In the genomic region with DNA sequence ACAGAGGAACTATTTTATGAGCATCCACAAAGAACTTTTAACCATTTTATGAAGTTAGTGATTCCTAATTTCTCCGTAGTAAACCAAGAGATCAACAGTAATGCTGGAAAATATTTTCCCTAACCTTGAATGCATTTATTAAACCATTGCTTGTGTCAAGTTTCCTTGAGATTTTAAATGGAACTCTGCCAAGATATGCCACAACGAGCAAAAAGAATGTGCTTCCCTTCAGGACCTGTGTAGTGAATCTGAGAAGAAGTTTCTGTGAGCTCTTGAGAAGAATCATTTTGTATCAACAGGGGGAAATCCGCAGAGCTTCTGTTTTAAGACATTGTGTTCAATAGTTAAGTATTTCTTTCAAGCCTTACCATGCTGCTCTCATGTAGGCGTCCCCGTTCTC, we compare ENCODE assay signal across 19 cellular contexts.
A peak's percentile ranks its signal among the peaks of the same experiment; 100 is the strongest.
DNase-seq lines count a peak whose midpoint lies in the region; ATAC-seq and TF ChIP-seq lines count a peak whose summit lies in the region.
"Had no signal": no experiment of that assay in that cellular context is flagged by ENCODE, and none has a peak within 500 bp of the region (broad histone marks: within the 10 kb centered on the region; RNA-seq: fewer than 3 reads in every experiment).

No MANE protein-coding gene starts in this region.

- H3K27ac ChIP-seq in PC-3 (ENCODE audit: low read length) = no peak overlapping the region
- no peak overlapping the region for H3K27ac ChIP-seq in mammary epithelial cell (ENCODE audit: insufficient read depth, low read depth, low read length)
- H3K27ac ChIP-seq in dorsolateral prefrontal cortex = no peak overlapping the region
- H3K27ac ChIP-seq: HL-60 had no signal

- no peaks in the 10 kb centered on the region for H3K9me3 ChIP-seq in PC-3 (ENCODE audit: low read length)
- H3K9me3 ChIP-seq in mammary epithelial cell (replicated peaks; ENCODE audit: insufficient read depth, low read length) = no peaks in the 10 kb centered on the region

- POLR2A ChIA-PET in PC-3 (lab: Charles Lee; ENCODE audit: unreplicated experiment) = no interaction called here

- H2AFZ ChIP-seq in PC-3 (ENCODE audit: low read length) = no peak overlapping the region
- H2AFZ ChIP-seq in mammary epithelial cell (ENCODE audit: low read depth, low read length) = no peak overlapping the region

- H3K4me3 ChIP-seq in PC-3 (ENCODE audit: low read length) (no peak overlapping the region), mammary epithelial cell (replicated peaks in 1 of 3; ENCODE audit: insufficient read depth in 1 of 3, low read depth in 2 of 3, low read length in 3 of 3) (no peak overlapping the region), fibroblast of pulmonary artery (replicated peaks; ENCODE audit: low read depth, low read length) (no peak overlapping the region), dorsolateral prefrontal cortex (no peak overlapping the region)

- H3K27me3 ChIP-seq in PC-3 (ENCODE audit: low read length) = peaks cover 27% of the 10 kb centered on the region
- H3K27me3 ChIP-seq in mammary epithelial cell (ENCODE audit: insufficient read depth, low read length) = no peaks in the 10 kb centered on the region
- no peaks in the 10 kb centered on the region for H3K27me3 ChIP-seq in dorsolateral prefrontal cortex

- intact Hi-C loops in PC-3 (cut with micrococcal nuclease) = no loop called here
- intact Hi-C loops in mammary epithelial cell (cut with micrococcal nuclease) = no loop called here
- intact Hi-C loops in dorsolateral prefrontal cortex (cut with DNase I) = no loop called here

- H3K4me1 ChIP-seq in PC-3 (ENCODE audit: insufficient read depth, low read length) (no peaks in the 10 kb centered on the region), mammary epithelial cell (ENCODE audit: insufficient read depth, low read length) (no peaks in the 10 kb centered on the region)

- no peak overlapping the region for H3K9ac ChIP-seq in PC-3 (ENCODE audit: low read length)
- no peak overlapping the region for H3K9ac ChIP-seq in mammary epithelial cell (ENCODE audit: insufficient read depth, low read length)

- H3K9me2 ChIP-seq in PC-3 (replicated peaks; ENCODE audit: low read length) = no peaks in the 10 kb centered on the region

- WGBS in mammary epithelial cell (ENCODE audit: low coverage, missing lambda C conversion rate) = 20% methylated on average over 5 of the region's 5 CpGs

- dilution Hi-C loops in mammary epithelial cell (cut with HindIII; ENCODE audit: low sequenced_read_pairs) = no loop called here

- no peaks in the 10 kb centered on the region for H3F3A ChIP-seq in PC-3 (ENCODE audit: low read length, unreplicated experiment)

- DNase-seq in PC-3 = peak; percentile 18
- peak; percentile 31 for DNase-seq in mammary epithelial cell
- DNase-seq in fibroblast of pulmonary artery (ENCODE audit: low read depth) = peak; percentile 26
- peak; percentile 57 for DNase-seq in renal cortical epithelial cell (ENCODE audit: low read depth)
- no peak for DNase-seq in dorsolateral prefrontal cortex
- DNase-seq in NCI-H526 treated with DMSO at 0.1 percent for 48 hours (lab: John Stamatoyannopoulos, UW) = no peak
- DNase-seq in OCI-M1 (lab: John Stamatoyannopoulos, UW) = no peak
- DNase-seq: ACHN; C1 segment of cervical spinal cord; CD8-positive, alpha-beta memory T cell; HFFc6; IMR-90; Kasumi-1; NCI-H1092 treated with DMSO at 0.1 percent for 48 hours; NCI-H146; NCI-H2029 treated with DMSO at 0.1 percent for 48 hours; NCI-H510A treated with DMSO at 0.1 percent for 48 hours had no signal

- no peaks in the 10 kb centered on the region for H3K79me2 ChIP-seq in PC-3 (ENCODE audit: low read length)
- H3K79me2 ChIP-seq in mammary epithelial cell (ENCODE audit: insufficient read depth, low read length) = no peaks in the 10 kb centered on the region

- TF ChIP-seq CTCF in PC-3 (conservative IDR thresholded peaks at IDR 0.05; ENCODE audit: low read depth, low read length) = no peak
- TF ChIP-seq CTCF in mammary epithelial cell (conservative IDR thresholded peaks at IDR 0.05 in 1 of 2, IDR thresholded peaks at IDR 0.05 in 1 of 2; ENCODE audit: extremely low read depth in 1 of 2, insufficient read depth in 1 of 2, low read depth in 1 of 2, low read length in 2 of 2) = no peak
- no peak for TF ChIP-seq CTCF in fibroblast of pulmonary artery (IDR thresholded peaks at IDR 0.05; ENCODE audit: low read length, missing control alignments)
- no peak for TF ChIP-seq CTCF in dorsolateral prefrontal cortex (IDR thresholded peaks at IDR 0.05 in 54 of 56, conservative IDR thresholded peaks at IDR 0.05 in 2 of 56; ENCODE audit: low read depth in 1 of 56, partially characterized antibody in 56 of 56)

- BruUV-seq in PC-3 (replicated peaks; lab: Mats Ljungman, UMichigan) (no TSS peak), mammary epithelial cell (replicated peaks; lab: Mats Ljungman, UMichigan) (no TSS peak)

- H4K20me1 ChIP-seq in PC-3 (ENCODE audit: low read length) = no peaks in the 10 kb centered on the region
- no peaks in the 10 kb centered on the region for H4K20me1 ChIP-seq in mammary epithelial cell (ENCODE audit: insufficient read depth, low read length)

- H3K4me2 ChIP-seq in PC-3 (ENCODE audit: low read length) = no peak overlapping the region
- H3K4me2 ChIP-seq in mammary epithelial cell (ENCODE audit: insufficient read depth, low read depth, low read length) = no peak overlapping the region

- ATAC-seq in PC-3 (no peak), HG02885 (IDR thresholded peaks at IDR 0.05; ENCODE audit: poor library complexity, unreplicated experiment) (no peak)

- in situ Hi-C loops in mammary epithelial cell (cut with MboI; ENCODE audit: low sequenced_read_pairs in 2 of 2) = no loop called here

- no peaks in the 10 kb centered on the region for H3K36me3 ChIP-seq in PC-3 (ENCODE audit: low read depth, low read length)
- H3K36me3 ChIP-seq in mammary epithelial cell (ENCODE audit: insufficient read depth, low read length) = no peaks in the 10 kb centered on the region

- CTCF ChIA-PET in PC-3 (lab: Charles Lee) = no interaction called here
- CTCF ChIA-PET in mammary epithelial cell (lab: Charles Lee; ENCODE audit: low non-redundant PET) = no interaction called here

Comparison
In these comparisons a context has a peak if more than half of its experiments do, and no peak if none do; other contexts are left out.
1. DNase-seq: peak in PC-3 (single experiment), mammary epithelial cell (single experiment), fibroblast of pulmonary artery (single experiment) and renal cortical epithelial cell (single experiment); none in dorsolateral prefrontal cortex (0 of 10), NCI-H526 treated with DMSO at 0.1 percent for 48 hours (single experiment) and OCI-M1 (single experiment).